Comparison of ENCODE assay signal across 1 cellular context in the genomic region with DNA sequence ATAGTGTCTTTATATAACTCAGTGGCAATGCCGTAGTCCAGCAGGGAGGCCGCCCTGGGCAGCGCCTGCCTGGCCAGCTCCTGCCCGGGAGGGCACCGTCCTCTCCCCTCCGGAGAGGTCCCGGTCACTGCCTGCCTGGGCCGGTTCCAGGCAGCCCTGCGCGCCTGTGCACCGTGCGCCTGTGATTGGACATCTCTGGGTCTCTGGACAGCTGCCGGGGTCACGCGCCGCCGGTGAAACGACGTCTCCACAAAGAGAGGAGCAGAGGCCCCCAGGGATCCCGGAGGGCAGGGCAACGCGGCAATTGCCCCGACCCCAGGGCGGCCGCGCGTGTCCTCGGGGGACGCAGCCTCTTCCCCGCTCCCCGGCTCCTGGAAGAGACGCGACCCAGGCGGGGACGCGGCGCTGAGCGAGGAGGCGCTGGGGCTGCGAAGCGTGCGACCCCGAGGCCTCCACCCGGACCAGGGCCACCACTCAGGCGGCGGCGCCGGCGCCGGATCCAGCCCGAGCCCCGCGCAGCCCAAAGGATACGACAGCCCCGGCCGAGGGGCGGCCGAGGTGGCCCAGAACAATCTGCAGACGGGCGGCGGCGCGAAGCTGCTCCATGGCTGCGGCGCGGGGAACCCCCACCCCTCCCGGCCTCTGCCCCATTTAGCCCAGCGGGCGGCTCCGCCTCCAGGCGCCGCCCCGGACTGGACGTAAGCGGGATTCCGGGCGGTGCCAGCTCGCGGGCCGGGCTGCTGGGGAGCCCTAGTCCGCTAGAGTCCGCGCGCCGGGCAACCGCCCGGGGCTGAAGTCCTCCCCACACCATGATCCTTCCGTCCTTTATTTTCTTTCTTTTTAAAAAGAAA.
TF ChIP-seq lines count a peak whose summit lies in the region.

A gene (minus strand): TSS at position 628 of the 851 bp plus-strand sequence. CDS start 22 bp downstream, at position 606.

TF ChIP-seq in HepG2, 621 proteins besides CTCF, POLR2A, EP300 and RAD21 (continued from another document and continues in another):
- TF ChIP-seq, protein P1, sequence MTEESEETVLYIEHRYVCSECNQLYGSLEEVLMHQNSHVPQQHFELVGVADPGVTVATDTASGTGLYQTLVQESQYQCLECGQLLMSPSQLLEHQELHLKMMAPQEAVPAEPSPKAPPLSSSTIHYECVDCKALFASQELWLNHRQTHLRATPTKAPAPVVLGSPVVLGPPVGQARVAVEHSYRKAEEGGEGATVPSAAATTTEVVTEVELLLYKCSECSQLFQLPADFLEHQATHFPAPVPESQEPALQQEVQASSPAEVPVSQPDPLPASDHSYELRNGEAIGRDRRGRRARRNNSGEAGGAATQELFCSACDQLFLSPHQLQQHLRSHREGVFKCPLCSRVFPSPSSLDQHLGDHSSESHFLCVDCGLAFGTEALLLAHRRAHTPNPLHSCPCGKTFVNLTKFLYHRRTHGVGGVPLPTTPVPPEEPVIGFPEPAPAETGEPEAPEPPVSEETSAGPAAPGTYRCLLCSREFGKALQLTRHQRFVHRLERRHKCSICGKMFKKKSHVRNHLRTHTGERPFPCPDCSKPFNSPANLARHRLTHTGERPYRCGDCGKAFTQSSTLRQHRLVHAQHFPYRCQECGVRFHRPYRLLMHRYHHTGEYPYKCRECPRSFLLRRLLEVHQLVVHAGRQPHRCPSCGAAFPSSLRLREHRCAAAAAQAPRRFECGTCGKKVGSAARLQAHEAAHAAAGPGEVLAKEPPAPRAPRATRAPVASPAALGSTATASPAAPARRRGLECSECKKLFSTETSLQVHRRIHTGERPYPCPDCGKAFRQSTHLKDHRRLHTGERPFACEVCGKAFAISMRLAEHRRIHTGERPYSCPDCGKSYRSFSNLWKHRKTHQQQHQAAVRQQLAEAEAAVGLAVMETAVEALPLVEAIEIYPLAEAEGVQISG (CRISPR knock-in tag; IDR thresholded peaks at IDR 0.05): peak; percentile 43; the same call in 1 of the 2 replicates
- 0 out of 2 replicates have a peak, but pooled peaks have one; percentile 62 for TF ChIP-seq ZNF850 (CRISPR knock-in tag; conservative IDR thresholded peaks at IDR 0.05)
- TF ChIP-seq, protein P2, sequence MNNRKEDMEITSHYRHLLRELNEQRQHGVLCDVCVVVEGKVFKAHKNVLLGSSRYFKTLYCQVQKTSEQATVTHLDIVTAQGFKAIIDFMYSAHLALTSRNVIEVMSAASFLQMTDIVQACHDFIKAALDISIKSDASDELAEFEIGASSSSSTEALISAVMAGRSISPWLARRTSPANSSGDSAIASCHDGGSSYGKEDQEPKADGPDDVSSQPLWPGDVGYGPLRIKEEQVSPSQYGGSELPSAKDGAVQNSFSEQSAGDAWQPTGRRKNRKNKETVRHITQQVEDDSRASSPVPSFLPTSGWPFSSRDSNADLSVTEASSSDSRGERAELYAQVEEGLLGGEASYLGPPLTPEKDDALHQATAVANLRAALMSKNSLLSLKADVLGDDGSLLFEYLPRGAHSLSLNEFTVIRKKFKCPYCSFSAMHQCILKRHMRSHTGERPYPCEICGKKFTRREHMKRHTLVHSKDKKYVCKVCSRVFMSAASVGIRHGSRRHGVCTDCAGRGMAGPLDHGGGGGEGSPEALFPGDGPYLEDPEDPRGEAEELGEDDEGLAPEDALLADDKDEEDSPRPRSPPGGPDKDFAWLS (CRISPR knock-in tag; IDR thresholded peaks at IDR 0.05; ENCODE audit: borderline replicate concordance): no peak
- TF ChIP-seq ZNF446 (CRISPR knock-in tag; IDR thresholded peaks at IDR 0.05): no peak
- TF ChIP-seq, protein P3, sequence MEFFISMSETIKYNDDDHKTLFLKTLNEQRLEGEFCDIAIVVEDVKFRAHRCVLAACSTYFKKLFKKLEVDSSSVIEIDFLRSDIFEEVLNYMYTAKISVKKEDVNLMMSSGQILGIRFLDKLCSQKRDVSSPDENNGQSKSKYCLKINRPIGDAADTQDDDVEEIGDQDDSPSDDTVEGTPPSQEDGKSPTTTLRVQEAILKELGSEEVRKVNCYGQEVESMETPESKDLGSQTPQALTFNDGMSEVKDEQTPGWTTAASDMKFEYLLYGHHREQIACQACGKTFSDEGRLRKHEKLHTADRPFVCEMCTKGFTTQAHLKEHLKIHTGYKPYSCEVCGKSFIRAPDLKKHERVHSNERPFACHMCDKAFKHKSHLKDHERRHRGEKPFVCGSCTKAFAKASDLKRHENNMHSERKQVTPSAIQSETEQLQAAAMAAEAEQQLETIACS (CRISPR knock-in tag; IDR thresholded peaks at IDR 0.05): no peak
- no peak for TF ChIP-seq ZNF143 (CRISPR knock-in tag; IDR thresholded peaks at IDR 0.05)
- TF ChIP-seq, protein P4, sequence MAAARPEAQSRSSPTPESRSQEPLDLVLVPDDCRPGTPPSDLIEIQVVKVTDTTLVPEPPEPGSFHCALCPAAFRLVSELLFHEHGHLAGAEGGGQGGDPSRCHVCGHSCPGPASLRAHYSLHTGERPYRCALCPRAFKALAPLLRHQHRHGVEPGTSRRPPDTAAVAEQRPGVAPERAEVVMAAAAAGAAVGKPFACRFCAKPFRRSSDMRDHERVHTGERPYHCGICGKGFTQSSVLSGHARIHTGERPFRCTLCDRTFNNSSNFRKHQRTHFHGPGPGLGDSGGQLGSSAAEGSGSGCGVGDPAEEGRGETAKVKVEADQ (CRISPR knock-in tag; IDR thresholded peaks at IDR 0.05; ENCODE audit: borderline replicate concordance): no peak
- no peak for TF ChIP-seq YEATS2 (CRISPR knock-in tag; IDR thresholded peaks at IDR 0.05; ENCODE audit: borderline replicate concordance)
- 0 out of 2 replicates have a peak, but pooled peaks have one; percentile 66 for TF ChIP-seq ZNF546 (CRISPR knock-in tag; conservative IDR thresholded peaks at IDR 0.05)
- TF ChIP-seq, protein P5, sequence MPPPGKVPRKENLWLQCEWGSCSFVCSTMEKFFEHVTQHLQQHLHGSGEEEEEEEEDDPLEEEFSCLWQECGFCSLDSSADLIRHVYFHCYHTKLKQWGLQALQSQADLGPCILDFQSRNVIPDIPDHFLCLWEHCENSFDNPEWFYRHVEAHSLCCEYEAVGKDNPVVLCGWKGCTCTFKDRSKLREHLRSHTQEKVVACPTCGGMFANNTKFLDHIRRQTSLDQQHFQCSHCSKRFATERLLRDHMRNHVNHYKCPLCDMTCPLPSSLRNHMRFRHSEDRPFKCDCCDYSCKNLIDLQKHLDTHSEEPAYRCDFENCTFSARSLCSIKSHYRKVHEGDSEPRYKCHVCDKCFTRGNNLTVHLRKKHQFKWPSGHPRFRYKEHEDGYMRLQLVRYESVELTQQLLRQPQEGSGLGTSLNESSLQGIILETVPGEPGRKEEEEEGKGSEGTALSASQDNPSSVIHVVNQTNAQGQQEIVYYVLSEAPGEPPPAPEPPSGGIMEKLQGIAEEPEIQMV (CRISPR knock-in tag; IDR thresholded peaks at IDR 0.05; ENCODE audit: low read depth): 0 out of 2 replicates have a peak, but pooled peaks have one; percentile 13
- TF ChIP-seq TSC22D2 (CRISPR knock-in tag; IDR thresholded peaks at IDR 0.05; ENCODE audit: borderline replicate concordance): no peak
- TF ChIP-seq, protein P6, sequence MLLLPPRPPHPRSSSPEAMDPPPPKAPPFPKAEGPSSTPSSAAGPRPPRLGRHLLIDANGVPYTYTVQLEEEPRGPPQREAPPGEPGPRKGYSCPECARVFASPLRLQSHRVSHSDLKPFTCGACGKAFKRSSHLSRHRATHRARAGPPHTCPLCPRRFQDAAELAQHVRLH (CRISPR knock-in tag; IDR thresholded peaks at IDR 0.05; ENCODE audit: borderline replicate concordance, low read depth): no peak
- TF ChIP-seq, protein P7, sequence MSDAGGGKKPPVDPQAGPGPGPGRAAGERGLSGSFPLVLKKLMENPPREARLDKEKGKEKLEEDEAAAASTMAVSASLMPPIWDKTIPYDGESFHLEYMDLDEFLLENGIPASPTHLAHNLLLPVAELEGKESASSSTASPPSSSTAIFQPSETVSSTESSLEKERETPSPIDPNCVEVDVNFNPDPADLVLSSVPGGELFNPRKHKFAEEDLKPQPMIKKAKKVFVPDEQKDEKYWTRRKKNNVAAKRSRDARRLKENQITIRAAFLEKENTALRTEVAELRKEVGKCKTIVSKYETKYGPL (CRISPR knock-in tag; IDR thresholded peaks at IDR 0.05): 0 out of 2 replicates have a peak, but pooled peaks have one; percentile 78
- TF ChIP-seq EED (CRISPR knock-in tag; IDR thresholded peaks at IDR 0.05): peak; percentile 85; the same call in 1 of the 2 replicates
- TF ChIP-seq ZSCAN20 (CRISPR knock-in tag; IDR thresholded peaks at IDR 0.05; ENCODE audit: borderline replicate concordance): peak; percentile 88
- TF ChIP-seq SIX1 (CRISPR knock-in tag; IDR thresholded peaks at IDR 0.05; ENCODE audit: borderline replicate concordance): no peak
- peak; percentile 33; the same call in 1 of the 2 replicates for TF ChIP-seq MXD4 (CRISPR knock-in tag; IDR thresholded peaks at IDR 0.05)
- TF ChIP-seq, protein P8, sequence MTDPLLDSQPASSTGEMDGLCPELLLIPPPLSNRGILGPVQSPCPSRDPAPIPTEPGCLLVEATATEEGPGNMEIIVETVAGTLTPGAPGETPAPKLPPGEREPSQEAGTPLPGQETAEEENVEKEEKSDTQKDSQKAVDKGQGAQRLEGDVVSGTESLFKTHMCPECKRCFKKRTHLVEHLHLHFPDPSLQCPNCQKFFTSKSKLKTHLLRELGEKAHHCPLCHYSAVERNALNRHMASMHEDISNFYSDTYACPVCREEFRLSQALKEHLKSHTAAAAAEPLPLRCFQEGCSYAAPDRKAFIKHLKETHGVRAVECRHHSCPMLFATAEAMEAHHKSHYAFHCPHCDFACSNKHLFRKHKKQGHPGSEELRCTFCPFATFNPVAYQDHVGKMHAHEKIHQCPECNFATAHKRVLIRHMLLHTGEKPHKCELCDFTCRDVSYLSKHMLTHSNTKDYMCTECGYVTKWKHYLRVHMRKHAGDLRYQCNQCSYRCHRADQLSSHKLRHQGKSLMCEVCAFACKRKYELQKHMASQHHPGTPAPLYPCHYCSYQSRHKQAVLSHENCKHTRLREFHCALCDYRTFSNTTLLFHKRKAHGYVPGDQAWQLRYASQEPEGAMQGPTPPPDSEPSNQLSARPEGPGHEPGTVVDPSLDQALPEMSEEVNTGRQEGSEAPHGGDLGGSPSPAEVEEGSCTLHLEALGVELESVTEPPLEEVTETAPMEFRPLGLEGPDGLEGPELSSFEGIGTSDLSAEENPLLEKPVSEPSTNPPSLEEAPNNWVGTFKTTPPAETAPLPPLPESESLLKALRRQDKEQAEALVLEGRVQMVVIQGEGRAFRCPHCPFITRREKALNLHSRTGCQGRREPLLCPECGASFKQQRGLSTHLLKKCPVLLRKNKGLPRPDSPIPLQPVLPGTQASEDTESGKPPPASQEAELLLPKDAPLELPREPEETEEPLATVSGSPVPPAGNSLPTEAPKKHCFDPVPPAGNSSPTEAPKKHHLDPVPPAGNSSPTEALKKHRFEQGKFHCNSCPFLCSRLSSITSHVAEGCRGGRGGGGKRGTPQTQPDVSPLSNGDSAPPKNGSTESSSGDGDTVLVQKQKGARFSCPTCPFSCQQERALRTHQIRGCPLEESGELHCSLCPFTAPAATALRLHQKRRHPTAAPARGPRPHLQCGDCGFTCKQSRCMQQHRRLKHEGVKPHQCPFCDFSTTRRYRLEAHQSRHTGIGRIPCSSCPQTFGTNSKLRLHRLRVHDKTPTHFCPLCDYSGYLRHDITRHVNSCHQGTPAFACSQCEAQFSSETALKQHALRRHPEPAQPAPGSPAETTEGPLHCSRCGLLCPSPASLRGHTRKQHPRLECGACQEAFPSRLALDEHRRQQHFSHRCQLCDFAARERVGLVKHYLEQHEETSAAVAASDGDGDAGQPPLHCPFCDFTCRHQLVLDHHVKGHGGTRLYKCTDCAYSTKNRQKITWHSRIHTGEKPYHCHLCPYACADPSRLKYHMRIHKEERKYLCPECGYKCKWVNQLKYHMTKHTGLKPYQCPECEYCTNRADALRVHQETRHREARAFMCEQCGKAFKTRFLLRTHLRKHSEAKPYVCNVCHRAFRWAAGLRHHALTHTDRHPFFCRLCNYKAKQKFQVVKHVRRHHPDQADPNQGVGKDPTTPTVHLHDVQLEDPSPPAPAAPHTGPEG (CRISPR knock-in tag; IDR thresholded peaks at IDR 0.05): peak; percentile 92
- peak; percentile 85; the same call in 1 of the 2 replicates for TF ChIP-seq ISX (CRISPR knock-in tag; conservative IDR thresholded peaks at IDR 0.05)
- TF ChIP-seq ZNF331 (CRISPR knock-in tag; IDR thresholded peaks at IDR 0.05): peak; percentile 17
- TF ChIP-seq ZNF605 (CRISPR knock-in tag; IDR thresholded peaks at IDR 0.05): peak; percentile 38; the same call in 1 of the 2 replicates
- no peak for TF ChIP-seq TCF7L2 (IDR thresholded peaks at IDR 0.05; ENCODE audit: low read depth, low read length)
- TF ChIP-seq ZNF180 (CRISPR knock-in tag; IDR thresholded peaks at IDR 0.05; ENCODE audit: borderline replicate concordance, low read depth): no peak
- TF ChIP-seq, protein P9, sequence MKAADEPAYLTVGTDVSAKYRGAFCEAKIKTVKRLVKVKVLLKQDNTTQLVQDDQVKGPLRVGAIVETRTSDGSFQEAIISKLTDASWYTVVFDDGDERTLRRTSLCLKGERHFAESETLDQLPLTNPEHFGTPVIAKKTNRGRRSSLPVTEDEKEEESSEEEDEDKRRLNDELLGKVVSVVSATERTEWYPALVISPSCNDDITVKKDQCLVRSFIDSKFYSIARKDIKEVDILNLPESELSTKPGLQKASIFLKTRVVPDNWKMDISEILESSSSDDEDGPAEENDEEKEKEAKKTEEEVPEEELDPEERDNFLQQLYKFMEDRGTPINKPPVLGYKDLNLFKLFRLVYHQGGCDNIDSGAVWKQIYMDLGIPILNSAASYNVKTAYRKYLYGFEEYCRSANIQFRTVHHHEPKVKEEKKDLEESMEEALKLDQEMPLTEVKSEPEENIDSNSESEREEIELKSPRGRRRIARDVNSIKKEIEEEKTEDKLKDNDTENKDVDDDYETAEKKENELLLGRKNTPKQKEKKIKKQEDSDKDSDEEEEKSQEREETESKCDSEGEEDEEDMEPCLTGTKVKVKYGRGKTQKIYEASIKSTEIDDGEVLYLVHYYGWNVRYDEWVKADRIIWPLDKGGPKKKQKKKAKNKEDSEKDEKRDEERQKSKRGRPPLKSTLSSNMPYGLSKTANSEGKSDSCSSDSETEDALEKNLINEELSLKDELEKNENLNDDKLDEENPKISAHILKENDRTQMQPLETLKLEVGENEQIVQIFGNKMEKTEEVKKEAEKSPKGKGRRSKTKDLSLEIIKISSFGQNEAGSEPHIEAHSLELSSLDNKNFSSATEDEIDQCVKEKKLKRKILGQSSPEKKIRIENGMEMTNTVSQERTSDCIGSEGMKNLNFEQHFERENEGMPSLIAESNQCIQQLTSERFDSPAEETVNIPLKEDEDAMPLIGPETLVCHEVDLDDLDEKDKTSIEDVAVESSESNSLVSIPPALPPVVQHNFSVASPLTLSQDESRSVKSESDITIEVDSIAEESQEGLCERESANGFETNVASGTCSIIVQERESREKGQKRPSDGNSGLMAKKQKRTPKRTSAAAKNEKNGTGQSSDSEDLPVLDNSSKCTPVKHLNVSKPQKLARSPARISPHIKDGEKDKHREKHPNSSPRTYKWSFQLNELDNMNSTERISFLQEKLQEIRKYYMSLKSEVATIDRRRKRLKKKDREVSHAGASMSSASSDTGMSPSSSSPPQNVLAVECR (CRISPR knock-in tag; IDR thresholded peaks at IDR 0.05; ENCODE audit: borderline replicate concordance): peak; percentile 83
- no peak for TF ChIP-seq KLF15 (CRISPR knock-in tag; IDR thresholded peaks at IDR 0.05; ENCODE audit: borderline replicate concordance)
- 0 out of 2 replicates have a peak, but pooled peaks have one; percentile 37 for TF ChIP-seq ZSCAN29 (CRISPR knock-in tag; conservative IDR thresholded peaks at IDR 0.05)
- TF ChIP-seq MZF1 (CRISPR knock-in tag; IDR thresholded peaks at IDR 0.05; ENCODE audit: borderline replicate concordance): no peak
- peak; percentile 61 for TF ChIP-seq POLR2AphosphoS5 (IDR thresholded peaks at IDR 0.05; ENCODE audit: low read depth, low read length)
- TF ChIP-seq PPARG (CRISPR knock-in tag; conservative IDR thresholded peaks at IDR 0.05): peak; percentile 85
- TF ChIP-seq ZNF264 (CRISPR knock-in tag; IDR thresholded peaks at IDR 0.05): no peak
- no peak for TF ChIP-seq ZNF326 (CRISPR knock-in tag; IDR thresholded peaks at IDR 0.05; ENCODE audit: borderline replicate concordance)
